ENCODE assay signal across 1 cellular context in genomic region chr7:75048435-75049379, GRCh38.
TF ChIP-seq lines count a peak whose summit lies in the region.

No MANE protein-coding gene starts in this region.

TF ChIP-seq in GM12878, 131 proteins besides CTCF, POLR2A, EP300 and RAD21:
- TF ChIP-seq ESRRA (IDR thresholded peaks at IDR 0.05; ENCODE audit: low read length) (no peak), CREB1 (IDR thresholded peaks at IDR 0.05; ENCODE audit: low read depth) (no peak), NRF1 (conservative IDR thresholded peaks at IDR 0.05; ENCODE audit: low read depth, low read length) (no peak), NR2F1 (conservative IDR thresholded peaks at IDR 0.05) (no peak), ZNF274 (IDR thresholded peaks at IDR 0.05; ENCODE audit: insufficient read depth, insufficient read length) (no peak), ZNF622 (IDR thresholded peaks at IDR 0.05) (no peak), NFYA (IDR thresholded peaks at IDR 0.05; ENCODE audit: borderline replicate concordance, low read depth, low read length) (no peak), BRCA1 (IDR thresholded peaks at IDR 0.05; ENCODE audit: low read depth, low read length) (no peak), EZH2 (IDR thresholded peaks at IDR 0.05; ENCODE audit: borderline replicate concordance, control insufficient read depth, low read depth, low read length) (no peak), MYC (IDR thresholded peaks at IDR 0.05; ENCODE audit: insufficient read depth, insufficient read length, insufficient replicate concordance, low read length, severe bottlenecking) (no peak), RUNX3 (IDR thresholded peaks at IDR 0.05; ENCODE audit: low read length) (no peak)
- TF ChIP-seq, protein P1, sequence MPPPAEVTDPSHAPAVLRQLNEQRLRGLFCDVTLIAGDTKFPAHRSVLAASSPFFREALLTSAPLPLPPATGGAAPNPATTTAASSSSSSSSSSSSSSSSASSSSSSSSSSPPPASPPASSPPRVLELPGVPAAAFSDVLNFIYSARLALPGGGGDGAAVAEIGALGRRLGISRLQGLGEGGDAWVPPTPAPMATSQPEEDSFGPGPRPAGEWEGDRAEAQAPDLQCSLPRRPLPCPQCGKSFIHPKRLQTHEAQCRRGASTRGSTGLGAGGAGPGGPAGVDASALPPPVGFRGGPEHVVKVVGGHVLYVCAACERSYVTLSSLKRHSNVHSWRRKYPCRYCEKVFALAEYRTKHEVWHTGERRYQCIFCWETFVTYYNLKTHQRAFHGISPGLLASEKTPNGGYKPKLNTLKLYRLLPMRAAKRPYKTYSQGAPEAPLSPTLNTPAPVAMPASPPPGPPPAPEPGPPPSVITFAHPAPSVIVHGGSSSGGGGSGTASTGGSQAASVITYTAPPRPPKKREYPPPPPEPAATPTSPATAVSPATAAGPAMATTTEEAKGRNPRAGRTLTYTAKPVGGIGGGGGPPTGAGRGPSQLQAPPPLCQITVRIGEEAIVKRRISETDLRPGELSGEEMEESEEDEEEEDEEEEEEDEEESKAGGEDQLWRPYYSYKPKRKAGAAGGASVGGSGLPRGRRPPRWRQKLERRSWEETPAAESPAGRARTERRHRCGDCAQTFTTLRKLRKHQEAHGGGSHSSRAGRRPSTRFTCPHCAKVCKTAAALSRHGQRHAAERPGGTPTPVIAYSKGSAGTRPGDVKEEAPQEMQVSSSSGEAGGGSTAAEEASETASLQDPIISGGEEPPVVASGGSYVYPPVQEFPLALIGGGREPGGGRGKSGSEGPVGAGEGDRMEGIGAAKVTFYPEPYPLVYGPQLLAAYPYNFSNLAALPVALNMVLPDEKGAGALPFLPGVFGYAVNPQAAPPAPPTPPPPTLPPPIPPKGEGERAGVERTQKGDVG (CRISPR knock-in tag; IDR thresholded peaks at IDR 0.05) = no peak
- TF ChIP-seq, protein P2, sequence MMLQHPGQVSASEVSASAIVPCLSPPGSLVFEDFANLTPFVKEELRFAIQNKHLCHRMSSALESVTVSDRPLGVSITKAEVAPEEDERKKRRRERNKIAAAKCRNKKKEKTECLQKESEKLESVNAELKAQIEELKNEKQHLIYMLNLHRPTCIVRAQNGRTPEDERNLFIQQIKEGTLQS (IDR thresholded peaks at IDR 0.05; ENCODE audit: borderline replicate concordance, extremely low read depth, low read depth, low read length) = no peak
